Comparison of ENCODE assay signal across 6 cellular contexts in the genomic region with DNA sequence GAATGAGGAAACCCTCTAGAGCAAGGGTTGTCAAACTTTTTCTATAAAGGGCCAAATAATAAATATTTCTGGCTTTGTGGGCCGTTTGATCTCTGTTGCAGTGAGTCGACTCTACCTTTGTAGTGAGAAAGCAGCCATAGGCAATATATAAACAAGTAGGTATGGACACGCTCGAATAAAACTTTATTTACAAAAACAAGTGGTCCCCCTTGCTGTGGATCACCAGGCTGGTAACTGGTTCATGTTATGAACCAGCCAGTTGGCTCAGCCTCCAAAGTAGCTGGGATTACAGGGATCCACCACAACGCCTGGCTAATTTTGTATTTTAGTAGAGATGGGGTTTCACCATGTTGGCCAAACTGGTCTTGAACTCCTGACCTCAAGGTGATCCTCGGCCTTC.
"Had no signal": no experiment of that assay in that cellular context is flagged by ENCODE, and none has a peak within 500 bp of the region (broad histone marks: within the 10 kb centered on the region; RNA-seq: fewer than 3 reads in every experiment).

No MANE protein-coding gene starts in this region.

- H3K9ac ChIP-seq: KMS-11 had no signal

- DNase-seq: IMR-90, Karpas-422, KBM-7, KG1 had no signal

- H3K27ac ChIP-seq: HL-60, KMS-11 had no signal

- H3K4me2 ChIP-seq: KMS-11 had no signal
